2 cellular contexts compared by ENCODE assay signal in the genomic region with DNA sequence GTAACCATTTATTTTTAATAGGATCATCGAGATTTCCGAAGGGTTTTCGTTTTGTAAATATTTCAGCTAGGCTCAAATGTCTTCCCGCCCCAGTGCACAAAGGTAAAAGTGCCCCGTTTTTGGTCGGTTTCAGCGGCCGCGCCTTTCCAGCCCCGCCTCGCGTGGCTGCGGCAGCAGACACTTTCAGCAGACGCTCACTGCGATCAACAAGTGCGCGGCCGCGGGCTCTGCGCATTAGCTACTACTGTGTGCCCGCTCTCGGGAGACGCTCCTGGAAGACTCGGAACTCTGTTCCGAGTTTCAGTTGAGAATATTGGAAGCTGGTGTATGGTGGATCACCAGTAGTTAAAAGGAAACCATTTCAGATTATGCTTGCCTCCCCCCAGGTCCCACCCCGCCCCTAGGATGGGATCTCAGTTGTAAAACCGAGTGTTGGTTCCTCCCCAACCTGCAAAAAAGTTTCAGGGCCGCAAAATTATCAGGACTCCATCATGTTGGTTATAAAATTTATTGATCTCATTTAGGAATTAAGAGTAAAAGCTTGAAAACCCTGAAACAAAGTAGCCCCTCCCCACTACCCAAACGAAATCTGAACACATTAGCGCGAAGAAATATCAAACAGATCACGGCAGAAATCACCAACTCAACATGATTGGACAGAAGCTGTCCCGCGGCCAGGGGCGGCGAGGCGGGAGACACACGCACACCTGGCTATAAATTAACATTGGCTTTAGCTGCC.
TF ChIP-seq lines count a peak whose summit lies in the region.

No MANE protein-coding gene starts in this region.

TF ChIP-seq in H1, 55 proteins besides CTCF, POLR2A, EP300 and RAD21:
- TF ChIP-seq CHD2 (IDR thresholded peaks at IDR 0.05; ENCODE audit: low read length) = no peak
- TF ChIP-seq NANOG (IDR thresholded peaks at IDR 0.05; ENCODE audit: insufficient read depth, low read depth, low read length, poor library complexity, severe bottlenecking) = no peak
- TF ChIP-seq EZH2 (IDR thresholded peaks at IDR 0.05; ENCODE audit: low read depth, low read length, severe bottlenecking) = peak; percentile 37
- TF ChIP-seq RNF2 (IDR thresholded peaks at IDR 0.05; ENCODE audit: borderline replicate concordance, low read depth, low read length, missing control alignments, poor library complexity, severe bottlenecking) = peak; percentile 39

TF ChIP-seq in HepG2, 621 proteins besides CTCF, POLR2A, EP300 and RAD21:
- TF ChIP-seq NFAT5 (CRISPR knock-in tag; IDR thresholded peaks at IDR 0.05) (no peak), ZNF766 (CRISPR knock-in tag; IDR thresholded peaks at IDR 0.05; ENCODE audit: borderline replicate concordance) (no peak), MYPOP (CRISPR knock-in tag; IDR thresholded peaks at IDR 0.05) (no peak), CEBPB (IDR thresholded peaks at IDR 0.05; ENCODE audit: borderline replicate concordance, low read depth, low read length) (no peak), ZNF124 (CRISPR knock-in tag; IDR thresholded peaks at IDR 0.05) (no peak), SALL1 (CRISPR knock-in tag; IDR thresholded peaks at IDR 0.05) (no peak), SIN3A (IDR thresholded peaks at IDR 0.05; ENCODE audit: borderline replicate concordance, low read depth, low read length) (no peak), MEIS1 (CRISPR knock-in tag; IDR thresholded peaks at IDR 0.05; ENCODE audit: borderline replicate concordance) (no peak), ATF5 (CRISPR knock-in tag; IDR thresholded peaks at IDR 0.05; ENCODE audit: low read depth) (no peak), KDM5B (CRISPR knock-in tag; IDR thresholded peaks at IDR 0.05; ENCODE audit: borderline replicate concordance) (no peak)
- TF ChIP-seq, protein P1, sequence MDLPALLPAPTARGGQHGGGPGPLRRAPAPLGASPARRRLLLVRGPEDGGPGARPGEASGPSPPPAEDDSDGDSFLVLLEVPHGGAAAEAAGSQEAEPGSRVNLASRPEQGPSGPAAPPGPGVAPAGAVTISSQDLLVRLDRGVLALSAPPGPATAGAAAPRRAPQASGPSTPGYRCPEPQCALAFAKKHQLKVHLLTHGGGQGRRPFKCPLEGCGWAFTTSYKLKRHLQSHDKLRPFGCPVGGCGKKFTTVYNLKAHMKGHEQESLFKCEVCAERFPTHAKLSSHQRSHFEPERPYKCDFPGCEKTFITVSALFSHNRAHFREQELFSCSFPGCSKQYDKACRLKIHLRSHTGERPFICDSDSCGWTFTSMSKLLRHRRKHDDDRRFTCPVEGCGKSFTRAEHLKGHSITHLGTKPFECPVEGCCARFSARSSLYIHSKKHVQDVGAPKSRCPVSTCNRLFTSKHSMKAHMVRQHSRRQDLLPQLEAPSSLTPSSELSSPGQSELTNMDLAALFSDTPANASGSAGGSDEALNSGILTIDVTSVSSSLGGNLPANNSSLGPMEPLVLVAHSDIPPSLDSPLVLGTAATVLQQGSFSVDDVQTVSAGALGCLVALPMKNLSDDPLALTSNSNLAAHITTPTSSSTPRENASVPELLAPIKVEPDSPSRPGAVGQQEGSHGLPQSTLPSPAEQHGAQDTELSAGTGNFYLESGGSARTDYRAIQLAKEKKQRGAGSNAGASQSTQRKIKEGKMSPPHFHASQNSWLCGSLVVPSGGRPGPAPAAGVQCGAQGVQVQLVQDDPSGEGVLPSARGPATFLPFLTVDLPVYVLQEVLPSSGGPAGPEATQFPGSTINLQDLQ (CRISPR knock-in tag; IDR thresholded peaks at IDR 0.05) = no peak
